In genomic region chr6:140228491-140228890, GRCh38 we compare ENCODE assay signal across 21 cellular contexts.
DNase-seq lines count a peak whose midpoint lies in the region; ATAC-seq, FAIRE-seq and TF ChIP-seq lines count a peak whose summit lies in the region.
"Had no signal": no experiment of that assay in that cellular context is flagged by ENCODE, and none has a peak within 500 bp of the region (broad histone marks: within the 10 kb centered on the region; RNA-seq: fewer than 3 reads in every experiment).

No MANE protein-coding gene starts in this region.

- H3K4me2 ChIP-seq in HepG2 (ENCODE audit: low read depth, low read length): no peak overlapping the region
- no peak overlapping the region for H3K4me2 ChIP-seq in K562 (ENCODE audit: insufficient read depth, low read length)
- H3K4me2 ChIP-seq: A549; BLaER1 treated with 17β-estradiol and CSF1 and Interleukin-3, amounts not matched to agents 10 nM and 100 nM had no signal

- H3K9ac ChIP-seq in HepG2 (ENCODE audit: insufficient read depth, low read depth, low read length): no peak overlapping the region
- H3K9ac ChIP-seq in K562 (ENCODE audit: insufficient read depth in 1 of 2, low read depth in 2 of 2, low read length in 2 of 2): no peak overlapping the region
- no peak overlapping the region for H3K9ac ChIP-seq in endodermal cell (ENCODE audit: extremely low read depth, low read length, poor library complexity, severe bottlenecking)
- H3K9ac ChIP-seq: BLaER1 treated with 17β-estradiol and CSF1 and Interleukin-3, amounts not matched to agents 10 nM and 100 nM had no signal

- in situ Hi-C loops in HepG2 (cut with HindIII; ENCODE audit: extremely low pct_ligation_motif_present, low pct_unique_long_range_greater_than_20kb) (no loop called here), K562 (cut with MboI) (no loop called here)

- H3K27ac Mint-ChIP-seq in endodermal cell: no peak overlapping the region
- H3K27ac Mint-ChIP-seq: B cell; CD4-positive, alpha-beta T cell; CD8-positive, alpha-beta T cell had no signal

- no peak for TF ChIP-seq CTCF in HepG2 (CRISPR knock-in tag; IDR thresholded peaks at IDR 0.05)
- TF ChIP-seq CTCF in right lobe of liver (IDR thresholded peaks at IDR 0.05): no peak
- TF ChIP-seq CTCF in K562 (IDR thresholded peaks at IDR 0.05 in 2 of 3, conservative IDR thresholded peaks at IDR 0.05 in 1 of 3; ENCODE audit: insufficient read depth in 2 of 3, low read depth in 1 of 3, low read length in 3 of 3): no peak
- no peak for TF ChIP-seq CTCF in endodermal cell (conservative IDR thresholded peaks at IDR 0.05)

- H3K27me3 ChIP-seq in HepG2 (ENCODE audit: control insufficient read depth in 1 of 2, insufficient read depth in 2 of 2, low read length in 2 of 2): no peaks in the 10 kb centered on the region
- H3K27me3 ChIP-seq in right lobe of liver: no peaks in the 10 kb centered on the region
- H3K27me3 ChIP-seq in K562 (ENCODE audit: control insufficient read depth in 2 of 2, insufficient read depth in 2 of 2, low read length in 2 of 2): no peaks in the 10 kb centered on the region
- no peaks in the 10 kb centered on the region for H3K27me3 ChIP-seq in endodermal cell (ENCODE audit: control insufficient read depth, insufficient read depth, low read length, poor library complexity, severe bottlenecking)
- H3K27me3 ChIP-seq: BLaER1 treated with 17β-estradiol and CSF1 and Interleukin-3, amounts not matched to agents 10 nM and 100 nM had no signal

- H3K9me1 ChIP-seq in K562 (ENCODE audit: control insufficient read depth, insufficient read depth, low read length): no peaks in the 10 kb centered on the region

- H3K79me2 ChIP-seq in HepG2 (ENCODE audit: insufficient read depth, low read length) (no peaks in the 10 kb centered on the region), K562 (ENCODE audit: control insufficient read depth, insufficient read depth, low read length) (0 out of 3 replicates have a peak, but pooled peaks cover 2% of the 10 kb centered on the region)

- TF ChIP-seq EP300 in HepG2 (IDR thresholded peaks at IDR 0.05; ENCODE audit: low read depth in 2 of 2, low read length in 2 of 2) (no peak), HepG2 (CRISPR knock-in tag; IDR thresholded peaks at IDR 0.05; ENCODE audit: borderline replicate concordance) (no peak), K562 (IDR thresholded peaks at IDR 0.05; ENCODE audit: low read length) (no peak)

- no peaks in the 10 kb centered on the region for H3K36me3 Mint-ChIP-seq in endodermal cell (ENCODE audit: low read depth)
- H3K36me3 Mint-ChIP-seq: CD8-positive, alpha-beta T cell had no signal

- DNase-seq in HepG2 (ENCODE audit: low spot score) (no peak), right lobe of liver (no peak), K562 (ENCODE audit: extremely low read depth in 1 of 4, low spot score in 3 of 4) (no peak), endodermal cell (no peak)
- DNase-seq in stimulated activated CD8-positive, alpha-beta memory T cell treated with anti-CD3 and anti-CD28 coated beads, Interleukin-4, amount 100 ng/mL, for 48 hours: no peak
- DNase-seq: AML-193; Caco-2; Calu3; CD4-positive, alpha-beta T cell; CD8-positive, alpha-beta T cell; DMS79 treated with DMSO at 0.1 percent for 48 hours; GDM1 had no signal

- H3K27me3 Mint-ChIP-seq in endodermal cell (ENCODE audit: insufficient read depth): no peaks in the 10 kb centered on the region
- H3K27me3 Mint-ChIP-seq: B cell had no signal

- H3K4me1 Mint-ChIP-seq in endodermal cell: no peaks in the 10 kb centered on the region
- H3K4me1 Mint-ChIP-seq: B cell had no signal

- 0% methylated on average over 1 of the region's 1 CpG for WGBS in HepG2 (ENCODE audit: low lambda C conversion rate)
- WGBS in right lobe of liver (ENCODE audit: insufficient coverage, low coverage, low lambda C conversion rate, missing lambda C conversion rate): 76% methylated on average over 1 of the region's 1 CpG
- WGBS in K562 (ENCODE audit: insufficient coverage, low coverage, missing lambda C conversion rate): 65% methylated on average over 1 of the region's 1 CpG
- 100% methylated on average over 1 of the region's 1 CpG; no CpG with 5 or more reads in 1 of the 2 experiments for WGBS in endodermal cell (ENCODE audit: insufficient coverage in 1 of 2, insufficient read length in 1 of 2), 2 experiments

- intact Hi-C loops in HepG2 (cut with micrococcal nuclease; ENCODE audit: unreplicated experiment): no loop called here
- intact Hi-C loops in right lobe of liver (cut with DNase I): no loop called here
- intact Hi-C loops in K562 (cut with micrococcal nuclease): no loop called here

- no peaks in the 10 kb centered on the region for H3K4me1 ChIP-seq in HepG2 (ENCODE audit: insufficient read depth, low read length)
- no peaks in the 10 kb centered on the region for H3K4me1 ChIP-seq in right lobe of liver
- H3K4me1 ChIP-seq in K562 (replicated peaks in 1 of 2; ENCODE audit: control insufficient read depth in 2 of 2, insufficient read depth in 2 of 2, low read length in 2 of 2): no peaks in the 10 kb centered on the region
- no peaks in the 10 kb centered on the region for H3K4me1 ChIP-seq in endodermal cell (ENCODE audit: control insufficient read depth, insufficient read depth, low read length)
- H3K4me1 ChIP-seq: A549; BLaER1 treated with 17β-estradiol and CSF1 and Interleukin-3, amounts not matched to agents 10 nM and 100 nM; Caco-2 had no signal

- H3K4me3 ChIP-seq in HepG2 (replicated peaks in 1 of 3; ENCODE audit: insufficient read depth in 1 of 3, low read depth in 2 of 3, low read length in 3 of 3): no peak overlapping the region
- H3K4me3 ChIP-seq in right lobe of liver: no peak overlapping the region
- no peak overlapping the region for H3K4me3 ChIP-seq in K562
- no peak overlapping the region for H3K4me3 ChIP-seq in endodermal cell (ENCODE audit: low read length)
- H3K4me3 ChIP-seq: A549; BLaER1 treated with 17β-estradiol and CSF1 and Interleukin-3, amounts not matched to agents 10 nM and 100 nM; GM12878 had no signal

- CTCF ChIA-PET in HepG2 (lab: Yijun Ruan, JAX; ENCODE audit: low intra/inter-chr PET ratio, low total read pairs): no interaction called here
- CTCF ChIA-PET in K562 (lab: Yijun Ruan, JAX; ENCODE audit: low intra/inter-chr PET ratio): no interaction called here

- H4K20me1 ChIP-seq in HepG2 (ENCODE audit: insufficient read depth, low read length) (no peaks in the 10 kb centered on the region), K562 (replicated peaks; ENCODE audit: control insufficient read depth, insufficient read depth, low read length) (no peaks in the 10 kb centered on the region)
- H4K20me1 ChIP-seq: BLaER1 treated with 17β-estradiol and CSF1 and Interleukin-3, amounts not matched to agents 10 nM and 100 nM had no signal

- H3K9me3 Mint-ChIP-seq in endodermal cell: peaks cover 24% of the 10 kb centered on the region

- no peak for TF ChIP-seq POLR2A in HepG2 (IDR thresholded peaks at IDR 0.05; ENCODE audit: insufficient read depth in 1 of 2, low read depth in 2 of 2, low read length in 2 of 2)
- TF ChIP-seq POLR2A in right lobe of liver (IDR thresholded peaks at IDR 0.05): no peak
- TF ChIP-seq POLR2A in K562 (conservative IDR thresholded peaks at IDR 0.05): no peak

- no peak for ATAC-seq in HepG2
- ATAC-seq in right lobe of liver: no peak
- no peak for ATAC-seq in K562
- ATAC-seq: A549; CD8-positive, alpha-beta T cell; GM12878 had no signal

- H2AFZ ChIP-seq in HepG2 (ENCODE audit: low read length) (no peak overlapping the region), K562 (ENCODE audit: low read depth, low read length) (no peak overlapping the region)

- H3K27ac ChIP-seq in HepG2 (ENCODE audit: extremely low read length, insufficient read depth, low read length) (no peak overlapping the region), right lobe of liver (no peak overlapping the region), K562 (ENCODE audit: extremely low read depth, low read depth, low read length) (no peak overlapping the region), endodermal cell (ENCODE audit: low read depth, low read length) (no peak overlapping the region)
- H3K27ac ChIP-seq: 22Rv1; A549; BLaER1 treated with 17β-estradiol and CSF1 and Interleukin-3, amounts not matched to agents 10 nM and 100 nM; C4-2B had no signal

- BruUV-seq in HepG2 (replicated peaks; lab: Mats Ljungman, UMichigan) (no TSS peak), K562 (replicated peaks; lab: Mats Ljungman, UMichigan) (no TSS peak)

- no peak for TF ChIP-seq RAD21 in HepG2 (CRISPR knock-in tag; IDR thresholded peaks at IDR 0.05)
- no peak for TF ChIP-seq RAD21 in K562 (CRISPR knock-in tag; conservative IDR thresholded peaks at IDR 0.05 in 1 of 2, IDR thresholded peaks at IDR 0.05 in 1 of 2)

- no peak overlapping the region for H3K4me3 Mint-ChIP-seq in endodermal cell
- H3K4me3 Mint-ChIP-seq: B cell; CD4-positive, alpha-beta T cell; CD8-positive, alpha-beta T cell had no signal

- no peaks in the 10 kb centered on the region for H3K36me3 ChIP-seq in HepG2 (replicated peaks in 1 of 2; ENCODE audit: control insufficient read depth in 1 of 2, insufficient read depth in 2 of 2, low read length in 2 of 2)
- no peaks in the 10 kb centered on the region for H3K36me3 ChIP-seq in right lobe of liver
- peaks cover 5% of the 10 kb centered on the region; the same call in 2 of the 3 replicates for H3K36me3 ChIP-seq in K562 (ENCODE audit: control insufficient read depth, insufficient read depth, low read length)
- H3K36me3 ChIP-seq in endodermal cell (ENCODE audit: control insufficient read depth, insufficient read depth, low read length): no peaks in the 10 kb centered on the region
- H3K36me3 ChIP-seq: BLaER1 treated with 17β-estradiol and CSF1 and Interleukin-3, amounts not matched to agents 10 nM and 100 nM had no signal

- H3K9me3 ChIP-seq in HepG2 (ENCODE audit: low read length) (peaks cover 55% of the 10 kb centered on the region), right lobe of liver (no peaks in the 10 kb centered on the region), K562 (replicated peaks; ENCODE audit: control insufficient read depth, insufficient read depth, low read depth, low read length) (peaks cover 4% of the 10 kb centered on the region; the same call in 1 of the 2 replicates), endodermal cell (ENCODE audit: control insufficient read depth, low read length) (peaks cover 4% of the 10 kb centered on the region)
- H3K9me3 ChIP-seq: A549, Caco-2 had no signal

- FAIRE-seq in HepG2 (lab: Jason Lieb, UNC) (no peak), K562 (lab: Jason Lieb, UNC) (no peak)
- FAIRE-seq: A549, D721Med, GM12878, GM12892, GM18507 had no signal

- POLR2A ChIA-PET in HepG2 (lab: Yijun Ruan, JAX): no interaction called here
- POLR2A ChIA-PET in K562 (lab: Yijun Ruan, JAX): no interaction called here

TF ChIP-seq in HepG2, 621 proteins besides CTCF, POLR2A, EP300 and RAD21 (continues in another document):
- peak; percentile 30; the same call in 1 of the 2 replicates for TF ChIP-seq CEBPB (IDR thresholded peaks at IDR 0.05; ENCODE audit: borderline replicate concordance, low read depth, low read length)
- no peak for TF ChIP-seq MAZ (IDR thresholded peaks at IDR 0.05; ENCODE audit: borderline replicate concordance, low read depth, low read length)
- no peak for TF ChIP-seq MAZ (CRISPR knock-in tag; IDR thresholded peaks at IDR 0.05; ENCODE audit: low read depth)

Comparison
In these comparisons a context has a peak if more than half of its experiments do, and no peak if none do; other contexts are left out.
1. Of the 241 proteins assayed by ChIP-seq in both HepG2 and K562: peak only in HepG2: CEBPB and MAFK; only in K562: none; in both: none; in neither: 236; mixed calls (peak in some experiments, not most) for 3.